Comparison of ENCODE assay signal across 14 cellular contexts in the genomic region with DNA sequence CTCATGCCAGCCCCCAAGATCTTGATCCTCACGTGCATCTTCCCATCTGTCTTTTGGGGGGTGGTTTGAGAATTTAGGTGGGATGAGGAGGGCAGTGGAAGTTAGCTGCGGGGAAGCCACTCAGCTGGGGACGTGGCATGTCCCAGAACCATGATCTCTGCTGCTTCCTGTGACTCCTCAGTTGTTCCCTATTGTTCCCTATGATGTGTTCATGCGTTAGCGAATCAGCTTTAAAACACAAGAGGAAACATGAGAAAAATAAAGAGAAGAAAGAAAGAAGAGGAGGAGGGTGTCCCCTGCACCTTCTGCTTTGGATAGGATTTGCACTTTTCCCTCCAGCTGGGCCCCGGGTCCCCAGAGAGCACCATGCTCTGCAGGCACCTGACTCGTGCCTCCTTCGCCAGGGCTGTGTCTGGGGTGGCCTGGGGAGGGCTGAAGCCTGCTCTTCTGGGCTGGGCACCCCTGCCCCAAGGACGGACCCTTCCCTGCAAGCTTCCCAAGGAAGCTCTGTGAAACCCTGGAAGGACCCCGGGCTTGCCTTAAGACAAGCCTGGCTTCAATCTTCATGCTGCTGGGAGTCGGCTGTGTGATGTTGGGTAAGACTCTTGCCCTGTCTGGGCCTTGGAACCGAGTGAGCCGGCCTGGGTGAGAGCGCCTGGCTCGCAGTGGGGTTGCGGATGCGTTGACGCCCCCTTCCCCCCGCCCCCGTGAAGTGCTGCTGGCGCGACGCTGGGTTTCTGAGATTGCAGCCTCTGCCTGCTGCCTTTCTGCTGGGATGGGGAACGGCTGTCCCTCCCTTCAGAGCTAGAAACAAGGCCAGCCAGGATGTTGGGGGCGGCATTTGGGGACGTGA.
A peak's percentile ranks its signal among the peaks of the same experiment; 100 is the strongest.
DNase-seq lines count a peak whose midpoint lies in the region; ATAC-seq and TF ChIP-seq lines count a peak whose summit lies in the region.
"Had no signal": no experiment of that assay in that cellular context is flagged by ENCODE, and none has a peak within 500 bp of the region (broad histone marks: within the 10 kb centered on the region; RNA-seq: fewer than 3 reads in every experiment).

No MANE protein-coding gene starts in this region.

- peak overlapping the region; percentile 41 for H2AFZ ChIP-seq in IMR-90 (replicated peaks; ENCODE audit: low read length, poor library complexity)
- peak overlapping the region; percentile 85 for H2AFZ ChIP-seq in osteoblast (ENCODE audit: low read length)

- peak overlapping the region; percentile 73 to 85 for H4K8ac ChIP-seq in IMR-90 (ENCODE audit: low read depth in 2 of 2, low read length in 2 of 2)

- H3K9me3 Mint-ChIP-seq in endodermal cell, result no peaks in the 10 kb centered on the region
- H3K9me3 Mint-ChIP-seq: activated B cell treated with CpG ODN at 0.5 μM for 24 hours had no signal

- H3K9ac ChIP-seq in IMR-90 (ENCODE audit: low read depth, low read length), result peak overlapping the region; percentile 40
- H3K9ac ChIP-seq in endodermal cell (ENCODE audit: extremely low read depth, low read length, poor library complexity, severe bottlenecking), result no peak overlapping the region

- peaks cover 12 to 96% of the 10 kb centered on the region in 2 experiments for H3K79me1 ChIP-seq in IMR-90 (ENCODE audit: low read depth in 1 of 2, low read length in 2 of 2)

- peak overlapping the region; percentile 91 for H3K14ac ChIP-seq in IMR-90 (replicated peaks; ENCODE audit: low read depth, low read length)

- H3K27ac Mint-ChIP-seq in endodermal cell, result peak overlapping the region; percentile 17
- H3K27ac Mint-ChIP-seq: activated B cell treated with CpG ODN at 0.5 μM for 24 hours had no signal

- in situ Hi-C loops in IMR-90 (cut with MboI; ENCODE audit: low sequenced_read_pairs), result no loop called here

- peak overlapping the region; percentile 94 for H4K91ac ChIP-seq in IMR-90 (ENCODE audit: insufficient read depth, low read depth, low read length)

- TF ChIP-seq CTCF in IMR-90 (conservative IDR thresholded peaks at IDR 0.05; ENCODE audit: low read depth, low read length) (no peak), endodermal cell (conservative IDR thresholded peaks at IDR 0.05) (no peak), osteoblast (IDR thresholded peaks at IDR 0.05; ENCODE audit: extremely low read depth, low read depth, low read length) (no peak)

- H3K4ac ChIP-seq in IMR-90 (ENCODE audit: low read depth, low read length), result peak overlapping the region; percentile 95

- peak overlapping the region; percentile 48 for H4K5ac ChIP-seq in IMR-90 (ENCODE audit: low read depth, low read length)

- H2BK15ac ChIP-seq in IMR-90 (ENCODE audit: low read depth, low read length), result peak overlapping the region; percentile 82; the same call in 2 of the 3 replicates

- H3K4me1 Mint-ChIP-seq in endodermal cell, result peaks cover 36% of the 10 kb centered on the region

- peaks cover 9% of the 10 kb centered on the region for H3K9me1 ChIP-seq in IMR-90 (ENCODE audit: insufficient read depth, low read length)

- DNase-seq in AG20443 (ENCODE audit: low spot score) (peak; percentile 45), IMR-90 (peak; percentile 54), endodermal cell (no peak), osteoblast (ENCODE audit: insufficient read length, low spot score, missing footprints) (peak; percentile 90), DMS153 (lab: John Stamatoyannopoulos, UW) (no peak)
- DNase-seq: activated B cell treated with CpG ODN at 0.5 μM for 24 hours; effector CD4-positive, alpha-beta T cell; NCI-H1048; stimulated activated CD4-positive, alpha-beta T cell treated with anti-CD3 and anti-CD28 coated beads, Interleukin-4, amount 100 ng/mL, for 24 hours; stimulated activated naive CD8-positive, alpha-beta T cell treated with anti-CD3 and anti-CD28 coated beads, Interleukin-15, Interleukin-2, amounts not matched to agents 100 U/mL and 50 U/mL, for 24 hours had no signal

- peak overlapping the region; percentile 96 for H2BK120ac ChIP-seq in IMR-90 (ENCODE audit: low read depth, low read length)

- peaks cover 71% of the 10 kb centered on the region for H4K20me1 ChIP-seq in IMR-90 (ENCODE audit: insufficient read depth, low read length)
- H4K20me1 ChIP-seq in osteoblast (ENCODE audit: insufficient read depth, low read length), result peaks cover 20% of the 10 kb centered on the region

- H3K4me3 ChIP-seq in IMR-90 (ENCODE audit: insufficient read depth, low read depth, low read length) (no peak overlapping the region), endodermal cell (ENCODE audit: low read length) (no peak overlapping the region), osteoblast (ENCODE audit: insufficient read depth, low read length) (peak overlapping the region; percentile 69)
- H3K4me3 ChIP-seq: ovary had no signal

- TF ChIP-seq RAD21 in IMR-90 (IDR thresholded peaks at IDR 0.05; ENCODE audit: low read length), result no peak

- H3K27ac ChIP-seq in IMR-90 (ENCODE audit: insufficient read depth, low read length), result peak overlapping the region; percentile 63
- H3K27ac ChIP-seq in endodermal cell (ENCODE audit: low read depth, low read length), result no peak overlapping the region
- H3K27ac ChIP-seq in osteoblast (ENCODE audit: low read depth, low read length), result peak overlapping the region; percentile 97

- H3K79me2 ChIP-seq in osteoblast (ENCODE audit: insufficient read depth, low read length), result peaks cover 75% of the 10 kb centered on the region

- peak overlapping the region; percentile 94 for H2AK5ac ChIP-seq in IMR-90 (ENCODE audit: low read depth, low read length)

- no peaks in the 10 kb centered on the region for H3K27me3 ChIP-seq in IMR-90 (ENCODE audit: control insufficient read depth, insufficient read depth, low read length)
- H3K27me3 ChIP-seq in endodermal cell (ENCODE audit: control insufficient read depth, insufficient read depth, low read length, poor library complexity, severe bottlenecking), result peaks cover 8% of the 10 kb centered on the region
- H3K27me3 ChIP-seq in osteoblast (ENCODE audit: insufficient read depth, low read length), result no peaks in the 10 kb centered on the region
- H3K27me3 ChIP-seq: ovary had no signal

- no peak for TF ChIP-seq POLR2A in IMR-90 (IDR thresholded peaks at IDR 0.05; ENCODE audit: low read depth, low read length)

- peaks cover 17% of the 10 kb centered on the region for H3K36me3 ChIP-seq in IMR-90 (ENCODE audit: control insufficient read depth, insufficient read depth, low read length)
- H3K36me3 ChIP-seq in endodermal cell (ENCODE audit: control insufficient read depth, insufficient read depth, low read length), result no peaks in the 10 kb centered on the region
- peaks cover 3% of the 10 kb centered on the region for H3K36me3 ChIP-seq in osteoblast (ENCODE audit: insufficient read depth, low read length)
- H3K36me3 ChIP-seq: ovary had no signal

- H3K4me3 Mint-ChIP-seq in endodermal cell, result no peak overlapping the region
- H3K4me3 Mint-ChIP-seq: activated B cell treated with CpG ODN at 0.5 μM for 24 hours had no signal

- H3K18ac ChIP-seq in IMR-90 (ENCODE audit: low read depth, low read length), result peak overlapping the region; percentile 64

- H3K9me3 ChIP-seq in IMR-90 (ENCODE audit: control insufficient read depth, insufficient read depth, low read length), result no peaks in the 10 kb centered on the region
- no peaks in the 10 kb centered on the region for H3K9me3 ChIP-seq in endodermal cell (ENCODE audit: control insufficient read depth, low read length)
- H3K9me3 ChIP-seq in osteoblast (ENCODE audit: low read depth, low read length), result no peaks in the 10 kb centered on the region
- H3K9me3 ChIP-seq: ovary had no signal

- peaks cover 4% of the 10 kb centered on the region for H3K36me3 Mint-ChIP-seq in endodermal cell (ENCODE audit: low read depth)

- CTCF ChIA-PET in IMR-90 (lab: Yijun Ruan, JAX), result interaction anchor here (0.6 to 1.3 kb wide), 7 partner anchors 12 to 73 kb away, joined by 3 to 5 read pairs (median 3); no protein-coding TSS in a partner anchor

- dilution Hi-C loops in IMR-90 (cut with HindIII; ENCODE audit: low sequenced_read_pairs, unreplicated experiment), result no loop called here

- peak overlapping the region; percentile 29; the same call in 1 of the 2 replicates for H3K56ac ChIP-seq in IMR-90 (ENCODE audit: extremely low read depth, insufficient read depth, low read length)

- BruUV-seq in IMR-90 (replicated peaks; lab: Mats Ljungman, UMichigan), result no TSS peak

- H2AK9ac ChIP-seq in IMR-90 (replicated peaks; ENCODE audit: low read depth, low read length, poor library complexity), result peak overlapping the region; percentile 92

- POLR2A ChIA-PET in IMR-90 (lab: Charles Lee; ENCODE audit: unreplicated experiment), result interaction anchor here (1.3 kb wide), 1 partner anchor 28 kb away, joined by 3 read pairs; no protein-coding TSS in a partner anchor

- H3K4me2 ChIP-seq in IMR-90 (ENCODE audit: low read depth, low read length), result peak overlapping the region; percentile 47
- peak overlapping the region; percentile 87 for H3K4me2 ChIP-seq in osteoblast (ENCODE audit: insufficient read depth, low read length)

- WGBS in IMR-90 (ENCODE audit: extremely low coverage in 2 of 2, insufficient read length in 1 of 2), 2 experiments, result 45% methylated on average over 14 of the region's 26 CpGs; no CpG with 5 or more reads in 1 of the 2 experiments
- WGBS in endodermal cell (ENCODE audit: insufficient coverage in 1 of 2, insufficient read length in 1 of 2), 2 experiments, result 87 to 94% methylated on average over 16 to 26 of the region's 26 CpGs

- intact Hi-C loops in IMR-90 (cut with micrococcal nuclease), result loop anchor here (2.0 to 5.0 kb wide), 2 partner anchors 18 to 47 kb away; no protein-coding TSS in a partner anchor

- no peak for ATAC-seq in IMR-90 (ENCODE audit: low read depth)
- ATAC-seq in GM19395 (IDR thresholded peaks at IDR 0.05; ENCODE audit: unreplicated experiment), result no peak
- no peak for ATAC-seq in HG03045 (IDR thresholded peaks at IDR 0.05; ENCODE audit: unreplicated experiment)
- no peak for ATAC-seq in HG03457 (IDR thresholded peaks at IDR 0.05; ENCODE audit: unreplicated experiment)
- ATAC-seq: stimulated activated naive CD8-positive, alpha-beta T cell treated with anti-CD3 and anti-CD28 coated beads, Interleukin-15, Interleukin-2, amounts not matched to agents 100 U/mL and 50 U/mL, for 24 hours had no signal

- H2BK20ac ChIP-seq in IMR-90 (ENCODE audit: low read depth, low read length), result peak overlapping the region; percentile 88

- H3K4me1 ChIP-seq in IMR-90 (ENCODE audit: control insufficient read depth, insufficient read depth, low read length) (peaks cover 43% of the 10 kb centered on the region), endodermal cell (ENCODE audit: control insufficient read depth, insufficient read depth, low read length) (peaks cover 7% of the 10 kb centered on the region), osteoblast (ENCODE audit: insufficient read depth, low read length) (peaks cover 41% of the 10 kb centered on the region)

- H3K27me3 Mint-ChIP-seq in endodermal cell (ENCODE audit: insufficient read depth), result peaks cover 14% of the 10 kb centered on the region

- H2BK5ac ChIP-seq in IMR-90 (ENCODE audit: low read depth, low read length, poor library complexity, severe bottlenecking), result peak overlapping the region; percentile 88

- H3K23ac ChIP-seq in IMR-90 (ENCODE audit: low read depth, low read length), result peak overlapping the region; percentile 91

Comparison
In these comparisons a context has a peak if more than half of its experiments do, and no peak if none do; other contexts are left out.
1. DNase-seq: peak in AG20443 (single experiment), IMR-90 (single experiment) and osteoblast (single experiment); none in endodermal cell (single experiment) and DMS153 (single experiment).